21 cellular contexts compared by ENCODE assay signal in genomic region chr4:65983062-65983461, GRCh38.
DNase-seq lines count a peak whose midpoint lies in the region; ATAC-seq, FAIRE-seq and TF ChIP-seq lines count a peak whose summit lies in the region.
"Had no signal": no experiment of that assay in that cellular context is flagged by ENCODE, and none has a peak within 500 bp of the region (broad histone marks: within the 10 kb centered on the region; RNA-seq: fewer than 3 reads in every experiment).

No MANE protein-coding gene starts in this region.

- DNase-seq in EH (ENCODE audit: low read depth) (peak; percentile 41), brain microvascular endothelial cell (peak; percentile 84), fibroblast of pulmonary artery (ENCODE audit: low read depth) (peak; percentile 43), osteocyte (ENCODE audit: extremely low spot score, unreplicated experiment) (no peak), HTR-8/SVneo (ENCODE audit: insufficient read length, low spot score) (no peak), NCI-H1417 treated with DMSO at 0.1 percent for 48 hours (lab: John Stamatoyannopoulos, UW) (no peak)
- DNase-seq in stimulated activated CD4-positive, alpha-beta T cell treated with anti-CD3 and anti-CD28 coated beads, Interleukin-2, amount 100 ng/mL, for 24 hours = no peak
- DNase-seq: Caco-2; CD4-positive, alpha-beta T cell; GDM1; H9; Karpas-422; MG63; NCI-H1048; NCI-H2081 treated with DMSO at 0.1 percent for 48 hours; NCI-H446 treated with DMSO at 0.1 percent for 48 hours; OCI-M1; SHP77 had no signal

- H3K27ac ChIP-seq in brain microvascular endothelial cell = peak overlapping the region; percentile 89

- in situ Hi-C loops in brain microvascular endothelial cell (cut with HindIII; ENCODE audit: low pct_ligation_motif_present, low sequenced_read_pairs) = no loop called here

- ATAC-seq in HG02973 (IDR thresholded peaks at IDR 0.05; ENCODE audit: unreplicated experiment) = no peak

- H3K9me3 Mint-ChIP-seq in osteocyte (ENCODE audit: unreplicated experiment) = peaks cover 41% of the 10 kb centered on the region

- H3K4me3 ChIP-seq in brain microvascular endothelial cell (ENCODE audit: low read depth, low read length) (no peak overlapping the region), fibroblast of pulmonary artery (replicated peaks; ENCODE audit: low read depth, low read length) (no peak overlapping the region)
- H3K4me3 ChIP-seq: MG63 had no signal

- H3K4me3 Mint-ChIP-seq in osteocyte (ENCODE audit: unreplicated experiment) = no peak overlapping the region
- H3K4me3 Mint-ChIP-seq: CD4-positive, alpha-beta T cell; H9; IgD-negative memory B cell had no signal

- H3K27me3 Mint-ChIP-seq in osteocyte (ENCODE audit: unreplicated experiment) = no peaks in the 10 kb centered on the region
- H3K27me3 Mint-ChIP-seq: CD4-positive, alpha-beta T cell; IgD-negative memory B cell had no signal

- H3K27ac Mint-ChIP-seq in osteocyte (ENCODE audit: unreplicated experiment) = peak overlapping the region; percentile 53
- H3K27ac Mint-ChIP-seq: CD4-positive, alpha-beta T cell; H9; IgD-negative memory B cell had no signal

- peaks cover 23% of the 10 kb centered on the region for H3K4me1 Mint-ChIP-seq in osteocyte (ENCODE audit: unreplicated experiment)
- H3K4me1 Mint-ChIP-seq: H9, IgD-negative memory B cell had no signal

- FAIRE-seq in HTR-8/SVneo (lab: Jason Lieb, UNC) = no peak
- FAIRE-seq: GM19239 had no signal

- H3K27me3 ChIP-seq in brain microvascular endothelial cell (replicated peaks) = no peaks in the 10 kb centered on the region
- H3K27me3 ChIP-seq: MG63 had no signal

- H3K36me3 Mint-ChIP-seq in osteocyte (ENCODE audit: unreplicated experiment) = peaks cover 11% of the 10 kb centered on the region
- H3K36me3 Mint-ChIP-seq: IgD-negative memory B cell had no signal

- TF ChIP-seq CTCF in brain microvascular endothelial cell (IDR thresholded peaks at IDR 0.05; ENCODE audit: low read depth, low read length, missing control alignments) = no peak
- no peak for TF ChIP-seq CTCF in fibroblast of pulmonary artery (IDR thresholded peaks at IDR 0.05; ENCODE audit: low read length, missing control alignments)
- no peak for TF ChIP-seq CTCF in osteocyte (IDR thresholded peaks at IDR 0.05)

- H3K36me3 ChIP-seq in brain microvascular endothelial cell (replicated peaks) = no peaks in the 10 kb centered on the region
- H3K36me3 ChIP-seq: MG63 had no signal

Comparison
In these comparisons a context has a peak if more than half of its experiments do, and no peak if none do; other contexts are left out.
1. DNase-seq: peak in EH (single experiment), brain microvascular endothelial cell (single experiment) and fibroblast of pulmonary artery (single experiment); none in osteocyte (single experiment), HTR-8/SVneo (single experiment), NCI-H1417 treated with DMSO at 0.1 percent for 48 hours (single experiment) and stimulated activated CD4-positive, alpha-beta T cell treated with anti-CD3 and anti-CD28 coated beads, Interleukin-2, amount 100 ng/mL, for 24 hours (0 of 2).